15 cellular contexts compared by ENCODE assay signal in the genomic region with DNA sequence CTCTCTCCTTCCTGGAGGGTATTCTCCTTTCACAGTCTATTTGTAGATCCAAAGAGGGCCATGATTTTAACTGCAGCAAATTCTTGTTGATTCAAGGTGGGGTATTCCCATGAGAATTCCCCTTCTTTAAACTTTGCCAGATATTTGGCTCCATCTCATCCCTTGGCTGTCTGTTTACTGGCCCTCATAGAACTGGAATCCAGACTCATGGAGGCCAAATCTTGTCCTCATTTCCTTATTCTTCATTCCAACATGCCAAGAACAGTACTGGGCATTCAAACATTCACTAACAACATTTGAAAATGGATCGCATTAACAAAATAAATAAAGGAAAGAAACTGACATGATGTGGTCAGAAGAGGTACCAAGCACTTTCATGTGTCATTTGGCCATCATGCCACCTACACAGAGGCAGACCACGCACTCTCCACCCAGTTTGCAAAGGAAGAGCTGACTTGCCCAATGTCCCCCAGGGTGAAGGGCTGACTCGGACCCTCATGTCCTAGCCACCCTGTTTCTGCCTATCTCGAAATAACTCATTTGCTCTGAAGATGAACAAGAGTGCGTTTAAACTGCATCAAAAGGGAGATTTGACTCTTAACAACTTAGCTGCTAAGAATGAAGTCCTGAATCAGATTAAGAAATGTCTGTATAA. TPM values are rescaled to one million over a fixed set of nuclear protein-coding genes. Genes with fewer than 3 reads are reported as not detected.
A peak's percentile ranks its signal among the peaks of the same experiment; 100 is the strongest.
DNase-seq lines count a peak whose midpoint lies in the region; ATAC-seq, FAIRE-seq and TF ChIP-seq lines count a peak whose summit lies in the region.
"Had no signal": no experiment of that assay in that cellular context is flagged by ENCODE, and none has a peak within 500 bp of the region (broad histone marks: within the 10 kb centered on the region; RNA-seq: fewer than 3 reads in every experiment).

No MANE protein-coding gene starts in this region.

- WGBS in transverse colon (ENCODE audit: low coverage in 1 of 2), 2 donors = 81 to 89% methylated on average over 2 to 5 of the region's 5 CpGs
- WGBS in small intestine, 3 donors = 68 to 95% (median 85%) methylated on average over 5 of the region's 5 CpGs

- no peak for ATAC-seq in GM18520 (IDR thresholded peaks at IDR 0.05; ENCODE audit: unreplicated experiment)
- ATAC-seq: A549, HCT116 had no signal

- peaks cover 61% of the 10 kb centered on the region for H3K4me1 Mint-ChIP-seq in activated T-cell treated with anti-CD3 and anti-CD28 coated beads, Interleukin-2, amount 50 U/mL, for 24 hours (ENCODE audit: low read depth)
- H3K4me1 Mint-ChIP-seq: nephron progenitor cell had no signal

- H3K4me3 ChIP-seq in coronary artery (no peak overlapping the region), muscle layer of colon (ENCODE audit: low read depth in 1 of 2, low read length in 2 of 2) (peak overlapping the region in 1 of 2 donors; percentile 17), transverse colon (no peak overlapping the region), small intestine (ENCODE audit: low read depth in 1 of 2, low read length in 2 of 2) (no peak overlapping the region)
- H3K4me3 ChIP-seq: A549 had no signal

- H3K9me3 ChIP-seq in muscle layer of colon (ENCODE audit: low read length) = no peaks in the 10 kb centered on the region
- H3K9me3 ChIP-seq in transverse colon = no peaks in the 10 kb centered on the region
- no peaks in the 10 kb centered on the region for H3K9me3 ChIP-seq in small intestine (ENCODE audit: control insufficient read depth, low read depth)
- H3K9me3 ChIP-seq: A549 had no signal

- peaks cover 57% of the 10 kb centered on the region for H3K36me3 Mint-ChIP-seq in activated T-cell treated with anti-CD3 and anti-CD28 coated beads, Interleukin-2, amount 50 U/mL, for 24 hours (ENCODE audit: low read depth)

- in situ Hi-C loops in transverse colon (cut with MboI; ENCODE audit: low pct_ligation_motif_present in 1 of 4, low pct_unique_long_range_greater_than_20kb in 1 of 4, low sequenced_read_pairs in 3 of 4) = no loop called here

- H3K27ac ChIP-seq in coronary artery (peak overlapping the region; percentile 71 to 82), muscle layer of colon (ENCODE audit: low read depth, low read length) (peak overlapping the region; percentile 70), transverse colon (peak overlapping the region; percentile 65 to 79 (median 69)), small intestine (ENCODE audit: low read depth in 1 of 2, low read length in 1 of 2) (peak overlapping the region in 1 of 2 donors; percentile 65)
- H3K27ac ChIP-seq: A549 had no signal

- no peak for TF ChIP-seq POLR2A in transverse colon (IDR thresholded peaks at IDR 0.05)

- DNase-seq in activated T-cell treated with anti-CD3 and anti-CD28 coated beads, Interleukin-2, amount 50 U/mL, for 24 hours = no peak
- DNase-seq in activated T-cell treated with anti-CD3 and anti-CD28 coated beads for 4 hours (no peak), coronary artery (ENCODE audit: low spot score) (no peak), transverse colon (no peak), small intestine (no peak), NCI-H146 treated with DMSO at 0.1 percent for 48 hours (lab: John Stamatoyannopoulos, UW; ENCODE audit: unreplicated experiment) (no peak)
- DNase-seq: activated CD4-positive, alpha-beta T cell treated with anti-CD3 and anti-CD28 coated beads, Interleukin-2, amount 10 ng/mL, durations not matched to agents 24 days and 14 days; DMS53; NCI-H187; nephron progenitor cell; NK-92 treated with Interleukin-12 subunit alpha and Interleukin-12 subunit beta, amount 100 ng/mL, for 24 hours had no signal

- H3K27me3 Mint-ChIP-seq in activated T-cell treated with anti-CD3 and anti-CD28 coated beads, Interleukin-2, amount 50 U/mL, for 24 hours = no peaks in the 10 kb centered on the region
- H3K27me3 Mint-ChIP-seq: activated CD4-positive, alpha-beta T cell treated with anti-CD3 and anti-CD28 coated beads, Interleukin-2, amount 10 ng/mL, durations not matched to agents 24 days and 14 days had no signal

- H3K36me3 ChIP-seq in muscle layer of colon (ENCODE audit: insufficient read depth, low read length) (peaks cover under 1% of the 10 kb centered on the region), transverse colon (no peaks in the 10 kb centered on the region), small intestine (ENCODE audit: control insufficient read depth in 2 of 2, insufficient read depth in 2 of 2, low read length in 2 of 2) (peaks cover 0 to under 1% of the 10 kb centered on the region in 2 donors)

- intact Hi-C loops in transverse colon (cut with DNase I; ENCODE audit: low total_unique reads) = no loop called here

- H3K4me3 Mint-ChIP-seq in activated T-cell treated with anti-CD3 and anti-CD28 coated beads, Interleukin-2, amount 50 U/mL, for 24 hours = no peak overlapping the region
- H3K4me3 Mint-ChIP-seq: activated CD4-positive, alpha-beta T cell treated with anti-CD3 and anti-CD28 coated beads, Interleukin-2, amount 10 ng/mL, durations not matched to agents 24 days and 14 days; nephron progenitor cell had no signal

- peak overlapping the region; percentile 70 for H3K27ac Mint-ChIP-seq in activated T-cell treated with anti-CD3 and anti-CD28 coated beads, Interleukin-2, amount 50 U/mL, for 24 hours
- H3K27ac Mint-ChIP-seq: activated CD4-positive, alpha-beta T cell treated with anti-CD3 and anti-CD28 coated beads, Interleukin-2, amount 10 ng/mL, durations not matched to agents 24 days and 14 days had no signal

- H3K27me3 ChIP-seq in muscle layer of colon (ENCODE audit: control insufficient read depth in 1 of 2, insufficient read depth in 2 of 2, low read length in 2 of 2) = no peaks in the 10 kb centered on the region
- H3K27me3 ChIP-seq in transverse colon = no peaks in the 10 kb centered on the region
- H3K27me3 ChIP-seq in small intestine (ENCODE audit: control insufficient read depth in 2 of 2, insufficient read depth in 2 of 2, low read length in 2 of 2) = no peaks in the 10 kb centered on the region

- no peaks in the 10 kb centered on the region for H3K9me3 Mint-ChIP-seq in activated T-cell treated with anti-CD3 and anti-CD28 coated beads, Interleukin-2, amount 50 U/mL, for 24 hours
- H3K9me3 Mint-ChIP-seq: activated CD4-positive, alpha-beta T cell treated with anti-CD3 and anti-CD28 coated beads, Interleukin-2, amount 10 ng/mL, durations not matched to agents 24 days and 14 days had no signal

- TF ChIP-seq EP300 in transverse colon (IDR thresholded peaks at IDR 0.05; ENCODE audit: low read depth) = no peak

- H3K4me1 ChIP-seq in muscle layer of colon (ENCODE audit: insufficient read depth, low read length) = peaks cover 57% of the 10 kb centered on the region
- H3K4me1 ChIP-seq in transverse colon = peaks cover 6 to 32% (median 12%) of the 10 kb centered on the region in 4 donors
- no peaks in the 10 kb centered on the region for H3K4me1 ChIP-seq in small intestine (ENCODE audit: control insufficient read depth in 2 of 2, insufficient read depth in 1 of 2, low read depth in 1 of 2, low read length in 1 of 2)
- H3K4me1 ChIP-seq: A549 had no signal

- no peak for TF ChIP-seq CTCF in coronary artery (IDR thresholded peaks at IDR 0.05)
- TF ChIP-seq CTCF in transverse colon (IDR thresholded peaks at IDR 0.05) = no peak

- H3K9ac ChIP-seq in muscle layer of colon (ENCODE audit: low read length) = no peak overlapping the region

- no peak for FAIRE-seq in small intestine (lab: Jason Lieb, UNC)
- FAIRE-seq: A549 had no signal

RNA-seq across cellular contexts. Expression of a gene that starts 23.1 kb away (rescaled TPM):
- 10 to 100 TPM; 23.5 to 73.3 (median 56.2) TPM for total RNA-seq in transverse colon
- polyA plus RNA-seq in small intestine = 100 to 1,000 TPM in 1 of 3 donors, 10 to 100 TPM in 2; 83.0 to 108 (median 85.1) TPM

RNA-seq across cellular contexts. Expression of a gene that starts 33.0 kb away (rescaled TPM):
- total RNA-seq in transverse colon = 10 to 100 TPM in 2 of 4 donors, 1 to 10 TPM in 2; 8.6 to 14.6 (median 10.7) TPM
- polyA plus RNA-seq in small intestine = 1 to 10 TPM; 2.9 to 8.0 (median 6.5) TPM

RNA-seq across cellular contexts. Expression of a gene that starts 53.0 kb away (rescaled TPM):
- 100 to 1,000 TPM in 1 of 4 donors, 10 to 100 TPM in 3; 75.6 to 352 (median 95.3) TPM for total RNA-seq in transverse colon
- polyA plus RNA-seq in small intestine = 10 to 100 TPM; 35.7 to 40.3 (median 37.8) TPM

RNA-seq across cellular contexts. Expression of a gene that starts 57.6 kb away (rescaled TPM):
- total RNA-seq in transverse colon = 10 to 100 TPM; 21.3 to 54.2 (median 32.8) TPM
- polyA plus RNA-seq in small intestine = 10 to 100 TPM in 1 of 3 donors, 1 to 10 TPM in 2; 5.7 to 12.5 (median 6.0) TPM
